ENCODE assay signal across 9 cellular contexts in genomic region chr16:70694088-70694487, GRCh38. TPM values are rescaled to one million over a fixed set of nuclear protein-coding genes. Genes with fewer than 3 reads are reported as not detected.
DNase-seq lines count a peak whose midpoint lies in the region; ATAC-seq and TF ChIP-seq lines count a peak whose summit lies in the region.
"Had no signal": no experiment of that assay in that cellular context is flagged by ENCODE, and none has a peak within 500 bp of the region (broad histone marks: within the 10 kb centered on the region; RNA-seq: fewer than 3 reads in every experiment).

No MANE protein-coding gene starts in this region.

- H3K27me3 ChIP-seq in liver (ENCODE audit: control insufficient read depth in 4 of 4, insufficient read depth in 4 of 4, low read length in 3 of 4) = no peaks in the 10 kb centered on the region

- peaks cover 0 to 2% (median 1%) of the 10 kb centered on the region in 4 donors for H3K36me3 ChIP-seq in liver (ENCODE audit: control insufficient read depth in 4 of 4, insufficient read depth in 3 of 4, low read depth in 1 of 4, low read length in 3 of 4)

- TF ChIP-seq CTCF in liver (IDR thresholded peaks at IDR 0.05; ENCODE audit: low read depth, low read length, missing input control) = no peak

- H3K9me3 ChIP-seq in liver (ENCODE audit: control insufficient read depth in 4 of 4, low read length in 3 of 4) = no peaks in the 10 kb centered on the region

- peak overlapping the region; percentile 98 for H3K27ac ChIP-seq in cingulate gyrus (ENCODE audit: low read depth, low read length)
- H3K27ac ChIP-seq in liver (ENCODE audit: low read depth in 1 of 2, low read length in 2 of 2) = no peak overlapping the region

- no peak overlapping the region for H3K4me3 ChIP-seq in liver (ENCODE audit: low read depth in 1 of 3, low read length in 3 of 3)

- ATAC-seq in GM18858 (IDR thresholded peaks at IDR 0.05; ENCODE audit: unreplicated experiment) = no peak
- no peak for ATAC-seq in HG03095 (IDR thresholded peaks at IDR 0.05; ENCODE audit: unreplicated experiment)

- TF ChIP-seq RAD21 in Ishikawa (IDR thresholded peaks at IDR 0.05; ENCODE audit: low read depth) = no peak
- TF ChIP-seq RAD21 in liver (IDR thresholded peaks at IDR 0.05) = no peak

- WGBS in liver = 91% methylated on average over 10 of the region's 10 CpGs

- DNase-seq in A172 (ENCODE audit: low spot score) (peak; percentile 99), T-helper 1 cell (no peak)
- no peak for DNase-seq in activated CD4-positive, alpha-beta T cell treated with anti-CD3 and anti-CD28 coated beads for 48 hours
- DNase-seq: CD4-positive, alpha-beta T cell had no signal

- no peak overlapping the region for H3K9ac ChIP-seq in liver (ENCODE audit: low read depth in 1 of 2, low read length in 2 of 2)

- no peak for TF ChIP-seq EP300 in Ishikawa (IDR thresholded peaks at IDR 0.05; ENCODE audit: borderline replicate concordance)

- peaks cover 6 to 21% (median 12%) of the 10 kb centered on the region in 4 donors for H3K4me1 ChIP-seq in liver (ENCODE audit: control insufficient read depth in 4 of 4, insufficient read depth in 4 of 4, low read length in 3 of 4)

TF ChIP-seq in Ishikawa, 13 proteins besides CTCF, POLR2A, EP300 and RAD21:
- TF ChIP-seq NFIC (IDR thresholded peaks at IDR 0.05) (no peak), TEAD4 (IDR thresholded peaks at IDR 0.05) (peak; percentile 94)

TF ChIP-seq in liver, 16 proteins besides CTCF, POLR2A, EP300 and RAD21:
- no peak for TF ChIP-seq ZBTB33 (IDR thresholded peaks at IDR 0.05)
- TF ChIP-seq SP1 (IDR thresholded peaks at IDR 0.05) = no peak
- TF ChIP-seq RXRA (IDR thresholded peaks at IDR 0.05) = peak in 1 of 2 donors; percentile 21
- no peak for TF ChIP-seq ATF3 (IDR thresholded peaks at IDR 0.05)
- no peak for TF ChIP-seq TAF1 (conservative IDR thresholded peaks at IDR 0.05)
- TF ChIP-seq NR2F2 (IDR thresholded peaks at IDR 0.05) = peak; percentile 19

RNA-seq across cellular contexts. Expression of gene MTSS2, which starts 8.2 kb away (rescaled TPM):
- 74.1 and 96.8 TPM in 2 replicates for total RNA-seq in A172 (2014; rRNA removed; shearing (Covaris generic))
- 10 to 100 TPM; 26.7 to 45.1 TPM for total RNA-seq in liver
- 10 to 100 TPM in 1 of 2 donors, 1 to 10 TPM in 1; 3.8 to 95.7 TPM for polyA plus RNA-seq in liver

RNA-seq across cellular contexts. Expression of gene IL34, which starts 47.7 kb away (rescaled TPM):
- 7.8 and 10.5 TPM in 2 replicates for total RNA-seq in A172 (2014; rRNA removed; shearing (Covaris generic))
- under 1 TPM; 0.25 to 0.93 TPM for total RNA-seq in liver
- polyA plus RNA-seq in liver = under 1 TPM; 0.40 to 0.43 TPM
